In the genomic region with DNA sequence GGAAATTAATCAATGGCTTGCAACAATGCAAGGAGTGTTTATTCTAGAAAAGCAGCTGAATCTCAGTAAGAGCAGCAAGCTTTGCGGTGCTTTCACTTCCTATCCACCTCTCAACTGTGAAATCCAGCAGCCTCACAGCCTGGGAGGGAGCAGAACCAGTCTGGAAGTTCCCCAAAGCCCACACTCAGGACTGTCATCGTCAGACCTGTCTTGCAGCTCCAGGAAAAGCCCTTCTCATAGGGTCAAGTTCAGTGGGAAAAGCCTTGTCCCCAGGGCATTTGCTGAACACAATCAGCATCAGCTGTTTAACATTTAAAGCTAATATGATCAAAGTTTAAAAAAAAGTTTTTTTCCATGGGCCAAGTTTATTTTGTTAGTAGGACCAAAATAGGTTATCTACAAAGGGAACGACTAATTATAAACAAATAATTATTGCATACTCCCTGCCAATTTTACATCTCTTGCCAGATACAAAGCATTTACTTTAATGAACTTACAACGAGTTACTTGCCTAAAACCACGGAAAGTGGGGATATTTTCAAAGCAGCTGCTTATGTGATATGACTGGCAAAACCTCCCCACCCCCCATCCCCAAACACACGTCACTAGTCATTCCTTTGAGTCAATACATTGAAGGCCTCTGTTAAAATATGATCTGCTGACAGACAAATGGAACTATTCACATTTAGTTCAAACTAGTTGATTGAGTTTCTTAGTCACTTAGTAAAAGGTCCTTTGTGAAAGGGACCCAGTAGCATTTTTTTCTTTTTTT, we compare ENCODE assay signal across 12 cellular contexts. TPM values are rescaled to one million over a fixed set of nuclear protein-coding genes. Genes with fewer than 3 reads are reported as not detected.
DNase-seq lines count a peak whose midpoint lies in the region; ATAC-seq, FAIRE-seq and TF ChIP-seq lines count a peak whose summit lies in the region.
"Had no signal": no experiment of that assay in that cellular context is flagged by ENCODE, and none has a peak within 500 bp of the region (broad histone marks: within the 10 kb centered on the region; RNA-seq: fewer than 3 reads in every experiment).

No MANE protein-coding gene starts in this region.

- no peaks in the 10 kb centered on the region for H4K20me1 ChIP-seq in PC-9 (ENCODE audit: insufficient read depth)

- peak; percentile 96 for FAIRE-seq in GM18507 (lab: Jason Lieb, UNC)
- FAIRE-seq: colon, kidney, small intestine had no signal

- intact Hi-C loops in heart left ventricle (cut with DNase I), result no loop called here
- intact Hi-C loops in PC-9 (cut with micrococcal nuclease; ENCODE audit: unreplicated experiment), result no loop called here
- intact Hi-C loops in left ventricle myocardium superior (cut with micrococcal nuclease), result no loop called here

- H3F3A ChIP-seq in PC-9 (ENCODE audit: insufficient read depth, low read depth), result no peaks in the 10 kb centered on the region

- no peak for DNase-seq in GM18507 (ENCODE audit: extremely low spot score, insufficient read length, low read depth)
- peak; percentile 96 for DNase-seq in foreskin melanocyte
- DNase-seq in heart left ventricle, result no peak
- no peak for DNase-seq in activated CD4-positive, alpha-beta T cell treated with anti-CD3 and anti-CD28 coated beads for 48 hours
- no peak for DNase-seq in PC-9
- DNase-seq in left ventricle myocardium superior, result no peak
- DNase-seq: COR-L47, kidney, small intestine had no signal

- H3K4me3 ChIP-seq in heart left ventricle (no peak overlapping the region), PC-9 (no peak overlapping the region)

- peak; percentile 88 for ATAC-seq in GM21723 (IDR thresholded peaks at IDR 0.05; ENCODE audit: unreplicated experiment)
- ATAC-seq in HG03558 (IDR thresholded peaks at IDR 0.05; ENCODE audit: extremely low read depth, unreplicated experiment), result peak; percentile 60
- ATAC-seq in heart left ventricle, result no peak
- ATAC-seq in left ventricle myocardium superior, result no peak

- H3K79me2 ChIP-seq in PC-9 (ENCODE audit: low read depth), result no peaks in the 10 kb centered on the region

- WGBS in heart left ventricle, 4 donors, result 42 to 47% (median 46%) methylated on average over 6 of the region's 6 CpGs

- H3K36me3 ChIP-seq in heart left ventricle, result no peaks in the 10 kb centered on the region
- H3K36me3 ChIP-seq in PC-9 (ENCODE audit: low read depth), result no peaks in the 10 kb centered on the region

- CTCF ChIA-PET in PC-9 (lab: Charles Lee), result no interaction called here

- no peak for TF ChIP-seq POLR2A in heart left ventricle (IDR thresholded peaks at IDR 0.05)

- H3K4me1 ChIP-seq in heart left ventricle (no peaks in the 10 kb centered on the region), PC-9 (replicated peaks; ENCODE audit: insufficient read depth) (no peaks in the 10 kb centered on the region)

- POLR2A ChIA-PET in PC-9 (lab: Charles Lee; ENCODE audit: unreplicated experiment), result interaction anchor here (0.7 kb wide), 1 partner anchor 42 kb away, joined by 3 read pairs; no protein-coding TSS in a partner anchor

- no peak for TF ChIP-seq CTCF in heart left ventricle (IDR thresholded peaks at IDR 0.05)
- TF ChIP-seq CTCF in PC-9 (conservative IDR thresholded peaks at IDR 0.05), result no peak

- H3K27ac ChIP-seq in heart left ventricle, result no peak overlapping the region
- no peak overlapping the region for H3K27ac ChIP-seq in PC-9

- H2AFZ ChIP-seq in PC-9, result no peak overlapping the region

- peaks cover 0 to 16% (median 0%) of the 10 kb centered on the region in 12 donors for H3K9me3 ChIP-seq in heart left ventricle
- no peaks in the 10 kb centered on the region for H3K9me3 ChIP-seq in PC-9 (ENCODE audit: insufficient read depth, low read depth)

- H3K4me2 ChIP-seq in PC-9, result no peak overlapping the region

- no peaks in the 10 kb centered on the region for H3K9me2 ChIP-seq in PC-9 (ENCODE audit: insufficient read depth)

- no TSS peak for BruUV-seq in PC-9 (replicated peaks; lab: Mats Ljungman, UMichigan)

- H3K27me3 ChIP-seq in heart left ventricle, result peaks cover 0 to under 1% (median 0%) of the 10 kb centered on the region in 9 donors
- H3K27me3 ChIP-seq in PC-9 (ENCODE audit: insufficient read depth, low read depth), result peaks cover 9% of the 10 kb centered on the region

RNA-seq across cellular contexts. Expression of a gene that starts 36.8 kb away (rescaled TPM):
- total RNA-seq in heart left ventricle (1 to 10 TPM; 1.3 to 4.2 (median 2.2) TPM), PC-9 (2021) (0.15 and 0.23 TPM in 2 replicates), left ventricle myocardium superior (4.0 TPM)
- polyA plus RNA-seq in heart left ventricle, result 1 to 10 TPM in 1 of 2 donors, under 1 TPM in 1; 0.69 to 3.0 TPM

Comparison
In these comparisons a context has a peak if more than half of its experiments do, and no peak if none do; other contexts are left out.
1. ATAC-seq: peak in GM21723 (single experiment) and HG03558 (single experiment); none in heart left ventricle (0 of 4) and left ventricle myocardium superior (single experiment).